ENCODE assay signal across 9 cellular contexts in genomic region chr6:26328265-26328844, GRCh38. TPM values are rescaled to one million over a fixed set of nuclear protein-coding genes. Genes with fewer than 3 reads are reported as not detected.
DNase-seq lines count a peak whose midpoint lies in the region; ATAC-seq and TF ChIP-seq lines count a peak whose summit lies in the region.
"Had no signal": no experiment of that assay in that cellular context is flagged by ENCODE, and none has a peak within 500 bp of the region (broad histone marks: within the 10 kb centered on the region; RNA-seq: fewer than 3 reads in every experiment).

No MANE protein-coding gene starts in this region.

- H3K27ac Mint-ChIP-seq in IgD-negative memory B cell (peak overlapping the region; percentile 86 to 93 (median 91)), naive B cell (peak overlapping the region in 3 of 6 donors; percentile 37 to 84 (median 56))
- peak overlapping the region; percentile 87 for H3K27ac Mint-ChIP-seq in activated naive CD8-positive, alpha-beta T cell

- peak; percentile 45 for DNase-seq in ELF-1 (ENCODE audit: low read depth, low spot score)
- no peak for DNase-seq in naive B cell
- DNase-seq in stimulated activated CD4-positive, alpha-beta T cell treated with anti-CD3 and anti-CD28 coated beads, Interleukin-4, amount 100 ng/mL, for 1 hour = no peak
- no peak for DNase-seq in spleen
- DNase-seq in KG1 (lab: John Stamatoyannopoulos, UW) = no peak

- peaks cover 0 to 54% (median 22%) of the 10 kb centered on the region in 6 donors for H3K4me1 ChIP-seq in spleen
- H3K4me1 ChIP-seq: parathyroid adenoma had no signal

- 11 to 21% (median 14%) methylated on average over 13 of the region's 13 CpGs for WGBS in spleen, 5 donors

- TF ChIP-seq POLR2A in spleen (IDR thresholded peaks at IDR 0.05) = no peak

- H3K4me3 Mint-ChIP-seq in IgD-negative memory B cell (peak overlapping the region in 2 of 4 donors; percentile 45 to 83), naive B cell (peak overlapping the region in 5 of 8 donors; percentile 32 to 67 (median 47))
- peak overlapping the region; percentile 83 for H3K4me3 Mint-ChIP-seq in activated naive CD8-positive, alpha-beta T cell

- H3K27ac ChIP-seq in spleen = no peak overlapping the region
- H3K27ac ChIP-seq: parathyroid adenoma had no signal

- H3K4me1 Mint-ChIP-seq in IgD-negative memory B cell = peaks cover 13 to 23% (median 21%) of the 10 kb centered on the region in 3 donors
- H3K4me1 Mint-ChIP-seq in activated naive CD8-positive, alpha-beta T cell (ENCODE audit: low read depth) = peaks cover 55% of the 10 kb centered on the region
- H3K4me1 Mint-ChIP-seq in naive B cell = peaks cover 16 to 42% (median 25%) of the 10 kb centered on the region in 3 donors

- H3K9me3 ChIP-seq in spleen = peaks cover 0 to 10% (median 0%) of the 10 kb centered on the region in 8 donors

- ATAC-seq in naive B cell (ENCODE audit: low read depth in 2 of 2) (peak in 1 of 2 donors; percentile 14), GM18519 (IDR thresholded peaks at IDR 0.05; ENCODE audit: low FRiP score, unreplicated experiment) (no peak)

- H3K4me3 ChIP-seq in spleen = no peak overlapping the region

- intact Hi-C loops in spleen (cut with DNase I; ENCODE audit: low total_unique reads) = no loop called here

- no peaks in the 10 kb centered on the region for H3K36me3 ChIP-seq in spleen

- TF ChIP-seq CTCF in spleen (IDR thresholded peaks at IDR 0.05 in 8 of 11, conservative IDR thresholded peaks at IDR 0.05 in 3 of 11) = no peak

- H3K27me3 Mint-ChIP-seq in IgD-negative memory B cell = peaks cover 46% of the 10 kb centered on the region
- peaks cover 2% of the 10 kb centered on the region for H3K27me3 Mint-ChIP-seq in activated naive CD8-positive, alpha-beta T cell
- H3K27me3 Mint-ChIP-seq in naive B cell = peaks cover 27 to 63% (median 61%) of the 10 kb centered on the region in 3 donors

- H3K36me3 Mint-ChIP-seq in IgD-negative memory B cell = peaks cover 3% of the 10 kb centered on the region
- no peaks in the 10 kb centered on the region for H3K36me3 Mint-ChIP-seq in activated naive CD8-positive, alpha-beta T cell
- H3K36me3 Mint-ChIP-seq in naive B cell = no peaks in the 10 kb centered on the region

- peaks cover 7 to 78% (median 66%) of the 10 kb centered on the region in 7 donors for H3K27me3 ChIP-seq in spleen (replicated peaks in 1 of 7)

- H3K9me3 Mint-ChIP-seq in IgD-negative memory B cell = peaks cover 0 to 21% (median 12%) of the 10 kb centered on the region in 3 donors
- no peaks in the 10 kb centered on the region for H3K9me3 Mint-ChIP-seq in activated naive CD8-positive, alpha-beta T cell (ENCODE audit: low read depth)
- H3K9me3 Mint-ChIP-seq in naive B cell = peaks cover 0 to 42% (median 28%) of the 10 kb centered on the region in 7 donors

RNA-seq across cellular contexts. Expression of gene BTN3A2, which starts 36.6 kb away (rescaled TPM):
- polyA plus RNA-seq in IgD-negative memory B cell (91.7 TPM), naive B cell (ENCODE audit: low read depth in 6 of 6) (100 to 1,000 TPM in 1 of 6 donors, 10 to 100 TPM in 5; 26.7 to 112 (median 51.7) TPM), spleen (10 to 100 TPM; 41.0 to 52.6 (median 42.4) TPM)
- total RNA-seq in spleen = 100 to 1,000 TPM in 6 of 7 donors, 10 to 100 TPM in 1; 78.9 to 157 (median 136) TPM

RNA-seq across cellular contexts. Expression of gene BTN2A2, which starts 54.6 kb away (rescaled TPM):
- 33.8 TPM for polyA plus RNA-seq in IgD-negative memory B cell
- polyA plus RNA-seq in naive B cell (ENCODE audit: low read depth in 6 of 6) = 10 to 100 TPM; 37.9 to 63.8 (median 45.1) TPM
- 10 to 100 TPM; 21.1 to 41.0 (median 38.1) TPM for total RNA-seq in spleen
- polyA plus RNA-seq in spleen = 10 to 100 TPM; 13.3 to 15.9 (median 15.0) TPM
